In the genomic region with DNA sequence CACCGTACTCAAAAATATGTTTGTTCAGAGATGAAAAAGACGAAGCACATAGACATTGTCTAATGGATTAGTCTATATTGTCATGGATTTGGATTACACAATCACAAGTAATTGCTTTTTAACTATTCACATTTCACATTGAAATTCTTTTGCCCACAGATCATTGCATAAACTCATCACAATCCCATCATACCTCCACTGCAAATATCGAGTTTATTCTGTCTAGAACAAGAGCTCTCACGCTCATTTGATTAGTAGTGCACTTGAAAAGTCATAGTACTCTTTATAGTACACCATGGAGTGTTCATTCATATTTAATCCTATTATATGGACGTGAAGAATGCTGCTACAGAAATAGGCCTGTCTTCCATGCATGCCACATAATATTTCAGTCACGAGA, we compare ENCODE assay signal across 16 cellular contexts.
"Had no signal": no experiment of that assay in that cellular context is flagged by ENCODE, and none has a peak within 500 bp of the region (broad histone marks: within the 10 kb centered on the region; RNA-seq: fewer than 3 reads in every experiment).

No MANE protein-coding gene starts in this region.

- H3K4me1 ChIP-seq: colonic mucosa, esophagus squamous epithelium, gastroesophageal sphincter, left ventricle myocardium inferior, right atrium auricular region had no signal

- ATAC-seq: gastroesophageal sphincter; naive thymus-derived CD8-positive, alpha-beta T cell had no signal

- H3K4me3 ChIP-seq: colonic mucosa, esophagus squamous epithelium, gastroesophageal sphincter, left ventricle myocardium inferior, lung, right atrium auricular region, smooth muscle cell had no signal

- H3K9me3 ChIP-seq: colonic mucosa, gastroesophageal sphincter, left ventricle myocardium inferior, neutrophil, right atrium auricular region had no signal

- H3K36me3 ChIP-seq: colonic mucosa, esophagus squamous epithelium, gastroesophageal sphincter, left ventricle myocardium inferior, neutrophil, right atrium auricular region had no signal

- H3K27ac ChIP-seq: colonic mucosa, esophagus squamous epithelium, gastroesophageal sphincter, left ventricle myocardium inferior, neutrophil, right atrium auricular region had no signal

- H3K27me3 ChIP-seq: colonic mucosa, esophagus squamous epithelium, gastroesophageal sphincter, neutrophil, right atrium auricular region had no signal

- DNase-seq: colonic mucosa; dermis blood vessel endothelial cell; esophagus squamous epithelium; foreskin fibroblast; glutamatergic neuron; islet precursor cell; left ventricle myocardium inferior; mesenchymal stem cell; naive thymus-derived CD8-positive, alpha-beta T cell; stimulated activated CD4-positive, alpha-beta T cell treated with anti-CD3 and anti-CD28 coated beads, Interleukin-2, amount 100 ng/mL, for 48 hours; stimulated activated naive CD4-positive, alpha-beta T cell treated with Interleukin-2 at 50 U/mL for 16 hours had no signal
